In genomic region chr14:89625208-89625987, GRCh38 we compare ENCODE assay signal across 9 cellular contexts.
DNase-seq lines count a peak whose midpoint lies in the region; ATAC-seq and TF ChIP-seq lines count a peak whose summit lies in the region.
"Had no signal": no experiment of that assay in that cellular context is flagged by ENCODE, and none has a peak within 500 bp of the region (broad histone marks: within the 10 kb centered on the region; RNA-seq: fewer than 3 reads in every experiment).

No MANE protein-coding gene starts in this region.

- no peak for DNase-seq in stimulated activated naive CD8-positive, alpha-beta T cell treated with anti-CD3 and anti-CD28 coated beads, Interleukin-15, amount 100 ng/mL, for 72 hours
- DNase-seq in activated T-helper 1 cell treated with anti-CD3 and anti-CD28 coated beads, Interleukin-12 subunit alpha, Interleukin-12 subunit beta, Interleukin-2, Interleukin-4 antibody, amounts not matched to agents 30 ng/mL and 10 ng/mL and 1 ng/mL, durations not matched to agents 14 hours and 24 hours and 36 hours (ENCODE audit: low spot score): no peak
- peak; percentile 64 for DNase-seq in left kidney (ENCODE audit: low read depth, low spot score)
- no peak for DNase-seq in NOMO-1 treated with dmso at 0.1 percent for 144 hours (lab: John Stamatoyannopoulos, UW; ENCODE audit: unreplicated experiment)
- no peak for DNase-seq in effector CD4-positive, alpha-beta T cell
- DNase-seq: central memory CD4-positive, alpha-beta T cell had no signal

- no peak for ATAC-seq in stimulated activated naive CD8-positive, alpha-beta T cell treated with anti-CD3 and anti-CD28 coated beads, Interleukin-15, amount 100 ng/mL, for 72 hours
- ATAC-seq in GM18505 (IDR thresholded peaks at IDR 0.05; ENCODE audit: unreplicated experiment): no peak
- ATAC-seq in HG03520 (IDR thresholded peaks at IDR 0.05; ENCODE audit: unreplicated experiment): no peak

- H3K36me3 Mint-ChIP-seq in stimulated activated naive CD8-positive, alpha-beta T cell treated with anti-CD3 and anti-CD28 coated beads, Interleukin-15, Interleukin-2, amounts not matched to agents 100 ng/mL and 50 ng/mL, for 24 hours (ENCODE audit: low read depth): peaks cover 4% of the 10 kb centered on the region
- H3K36me3 Mint-ChIP-seq in activated T-helper 1 cell treated with anti-CD3 and anti-CD28 coated beads, Interleukin-12 subunit alpha, Interleukin-12 subunit beta, Interleukin-2, Interleukin-4 antibody, amounts not matched to agents 30 ng/mL and 10 ng/mL and 1 ng/mL, durations not matched to agents 14 hours and 24 hours and 36 hours (ENCODE audit: low read depth): peaks cover 18% of the 10 kb centered on the region

- intact Hi-C loops in activated T-helper 1 cell treated with anti-CD3 and anti-CD28 coated beads, Interleukin-12 subunit alpha, Interleukin-12 subunit beta, Interleukin-2, Interleukin-4 antibody, amounts not matched to agents 30 ng/mL and 10 ng/mL and 1 ng/mL, durations not matched to agents 14 hours and 24 hours and 36 hours (cut with micrococcal nuclease): no loop called here

- H3K9me3 Mint-ChIP-seq in stimulated activated naive CD8-positive, alpha-beta T cell treated with anti-CD3 and anti-CD28 coated beads, Interleukin-15, Interleukin-2, amounts not matched to agents 100 ng/mL and 50 ng/mL, for 24 hours: peaks cover 17% of the 10 kb centered on the region
- H3K9me3 Mint-ChIP-seq in stimulated activated naive CD8-positive, alpha-beta T cell treated with anti-CD3 and anti-CD28 coated beads, Interleukin-15, amount 100 ng/mL, for 72 hours: peaks cover 21 to 34% of the 10 kb centered on the region in 2 donors
- peaks cover 29% of the 10 kb centered on the region for H3K9me3 Mint-ChIP-seq in activated T-helper 1 cell treated with anti-CD3 and anti-CD28 coated beads, Interleukin-12 subunit alpha, Interleukin-12 subunit beta, Interleukin-2, Interleukin-4 antibody, amounts not matched to agents 30 ng/mL and 10 ng/mL and 1 ng/mL, durations not matched to agents 14 hours and 24 hours and 36 hours

- no peaks in the 10 kb centered on the region for H3K27me3 Mint-ChIP-seq in stimulated activated naive CD8-positive, alpha-beta T cell treated with anti-CD3 and anti-CD28 coated beads, Interleukin-15, Interleukin-2, amounts not matched to agents 100 ng/mL and 50 ng/mL, for 24 hours
- no peaks in the 10 kb centered on the region for H3K27me3 Mint-ChIP-seq in stimulated activated naive CD8-positive, alpha-beta T cell treated with anti-CD3 and anti-CD28 coated beads, Interleukin-15, amount 100 ng/mL, for 72 hours
- H3K27me3 Mint-ChIP-seq in activated T-helper 1 cell treated with anti-CD3 and anti-CD28 coated beads, Interleukin-12 subunit alpha, Interleukin-12 subunit beta, Interleukin-2, Interleukin-4 antibody, amounts not matched to agents 30 ng/mL and 10 ng/mL and 1 ng/mL, durations not matched to agents 14 hours and 24 hours and 36 hours (ENCODE audit: insufficient read depth): no peaks in the 10 kb centered on the region

- H3K27ac Mint-ChIP-seq in stimulated activated naive CD8-positive, alpha-beta T cell treated with anti-CD3 and anti-CD28 coated beads, Interleukin-15, Interleukin-2, amounts not matched to agents 100 ng/mL and 50 ng/mL, for 24 hours: peak overlapping the region; percentile 99
- H3K27ac Mint-ChIP-seq in stimulated activated naive CD8-positive, alpha-beta T cell treated with anti-CD3 and anti-CD28 coated beads, Interleukin-15, amount 100 ng/mL, for 72 hours: peak overlapping the region in 1 of 2 donors; percentile 10
- H3K27ac Mint-ChIP-seq in activated T-helper 1 cell treated with anti-CD3 and anti-CD28 coated beads, Interleukin-12 subunit alpha, Interleukin-12 subunit beta, Interleukin-2, Interleukin-4 antibody, amounts not matched to agents 30 ng/mL and 10 ng/mL and 1 ng/mL, durations not matched to agents 14 hours and 24 hours and 36 hours: peak overlapping the region; percentile 89

- H3K4me3 Mint-ChIP-seq in stimulated activated naive CD8-positive, alpha-beta T cell treated with anti-CD3 and anti-CD28 coated beads, Interleukin-15, Interleukin-2, amounts not matched to agents 100 ng/mL and 50 ng/mL, for 24 hours: no peak overlapping the region
- H3K4me3 Mint-ChIP-seq in stimulated activated naive CD8-positive, alpha-beta T cell treated with anti-CD3 and anti-CD28 coated beads, Interleukin-15, amount 100 ng/mL, for 72 hours: peak overlapping the region in 1 of 2 donors; percentile 9
- no peak overlapping the region for H3K4me3 Mint-ChIP-seq in activated T-helper 1 cell treated with anti-CD3 and anti-CD28 coated beads, Interleukin-12 subunit alpha, Interleukin-12 subunit beta, Interleukin-2, Interleukin-4 antibody, amounts not matched to agents 30 ng/mL and 10 ng/mL and 1 ng/mL, durations not matched to agents 14 hours and 24 hours and 36 hours

- TF ChIP-seq POLR2A in GM18505 (IDR thresholded peaks at IDR 0.05; ENCODE audit: borderline replicate concordance, extremely low read depth, insufficient read depth, insufficient read length): no peak

- peaks cover 92% of the 10 kb centered on the region for H3K4me1 Mint-ChIP-seq in stimulated activated naive CD8-positive, alpha-beta T cell treated with anti-CD3 and anti-CD28 coated beads, Interleukin-15, Interleukin-2, amounts not matched to agents 100 ng/mL and 50 ng/mL, for 24 hours (ENCODE audit: low read depth)
- H3K4me1 Mint-ChIP-seq in stimulated activated naive CD8-positive, alpha-beta T cell treated with anti-CD3 and anti-CD28 coated beads, Interleukin-15, amount 100 ng/mL, for 72 hours: peaks cover 88% of the 10 kb centered on the region
- H3K4me1 Mint-ChIP-seq in activated T-helper 1 cell treated with anti-CD3 and anti-CD28 coated beads, Interleukin-12 subunit alpha, Interleukin-12 subunit beta, Interleukin-2, Interleukin-4 antibody, amounts not matched to agents 30 ng/mL and 10 ng/mL and 1 ng/mL, durations not matched to agents 14 hours and 24 hours and 36 hours (ENCODE audit: low read depth): peaks cover 67% of the 10 kb centered on the region
